Comparison of ENCODE assay signal across 1 cellular context in the genomic region with DNA sequence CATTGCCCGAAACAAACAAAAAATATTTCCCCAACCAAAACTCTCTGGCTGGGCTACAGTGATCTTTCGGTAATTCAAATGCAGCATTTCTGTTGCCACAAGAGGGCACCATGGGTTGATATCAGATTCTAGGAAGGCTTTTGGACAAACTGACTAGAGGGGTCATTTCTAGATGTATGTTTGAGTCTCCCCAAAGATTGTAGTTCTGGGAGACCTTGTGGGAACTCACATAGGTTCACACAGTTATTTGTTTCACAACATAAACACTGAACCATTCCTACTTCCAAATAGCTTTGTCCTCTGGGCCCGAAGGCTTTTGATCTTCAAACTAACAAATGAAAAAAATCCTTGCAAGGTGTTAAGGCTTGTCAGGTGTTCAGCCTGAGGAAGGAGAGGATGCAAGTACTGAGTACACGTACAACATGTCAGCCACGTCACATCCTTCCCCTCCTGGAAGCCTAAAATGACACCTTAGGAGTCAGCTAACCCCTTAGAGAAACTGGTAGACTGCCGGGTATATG.
TF ChIP-seq lines count a peak whose summit lies in the region.

No MANE protein-coding gene starts in this region.

TF ChIP-seq in H1, 55 proteins besides CTCF, POLR2A, EP300 and RAD21:
- TF ChIP-seq RXRA (IDR thresholded peaks at IDR 0.05; ENCODE audit: insufficient read depth, low read depth, low read length) (no peak), NANOG (IDR thresholded peaks at IDR 0.05; ENCODE audit: insufficient read depth, low read depth, low read length, poor library complexity, severe bottlenecking) (no peak), CEBPB (IDR thresholded peaks at IDR 0.05; ENCODE audit: low read depth, low read length) (no peak), FOSL1 (IDR thresholded peaks at IDR 0.05; ENCODE audit: insufficient read depth, low read depth, low read length) (no peak), POLR2AphosphoS5 (IDR thresholded peaks at IDR 0.05; ENCODE audit: low read depth, low read length) (no peak), GTF2F1 (IDR thresholded peaks at IDR 0.05; ENCODE audit: borderline replicate concordance, low read depth, low read length) (no peak), SP2 (IDR thresholded peaks at IDR 0.05; ENCODE audit: low read length) (no peak), CTBP2 (IDR thresholded peaks at IDR 0.05; ENCODE audit: borderline replicate concordance, insufficient read depth, insufficient read length, low read length) (no peak), EZH2 (IDR thresholded peaks at IDR 0.05; ENCODE audit: low read depth, low read length, severe bottlenecking) (no peak), ASH2L (IDR thresholded peaks at IDR 0.05; ENCODE audit: low read length) (no peak), EGR1 (IDR thresholded peaks at IDR 0.05; ENCODE audit: borderline replicate concordance, low read depth, low read length) (no peak), SRF (IDR thresholded peaks at IDR 0.05; ENCODE audit: low read depth, low read length) (no peak), MAFK (IDR thresholded peaks at IDR 0.05; ENCODE audit: low read depth, low read length) (no peak), SAP30 (IDR thresholded peaks at IDR 0.05; ENCODE audit: insufficient read depth, insufficient replicate concordance, low read length) (no peak)
- TF ChIP-seq, protein P1, sequence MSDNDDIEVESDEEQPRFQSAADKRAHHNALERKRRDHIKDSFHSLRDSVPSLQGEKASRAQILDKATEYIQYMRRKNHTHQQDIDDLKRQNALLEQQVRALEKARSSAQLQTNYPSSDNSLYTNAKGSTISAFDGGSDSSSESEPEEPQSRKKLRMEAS (IDR thresholded peaks at IDR 0.05), result no peak
